8 cellular contexts compared by ENCODE assay signal in the genomic region with DNA sequence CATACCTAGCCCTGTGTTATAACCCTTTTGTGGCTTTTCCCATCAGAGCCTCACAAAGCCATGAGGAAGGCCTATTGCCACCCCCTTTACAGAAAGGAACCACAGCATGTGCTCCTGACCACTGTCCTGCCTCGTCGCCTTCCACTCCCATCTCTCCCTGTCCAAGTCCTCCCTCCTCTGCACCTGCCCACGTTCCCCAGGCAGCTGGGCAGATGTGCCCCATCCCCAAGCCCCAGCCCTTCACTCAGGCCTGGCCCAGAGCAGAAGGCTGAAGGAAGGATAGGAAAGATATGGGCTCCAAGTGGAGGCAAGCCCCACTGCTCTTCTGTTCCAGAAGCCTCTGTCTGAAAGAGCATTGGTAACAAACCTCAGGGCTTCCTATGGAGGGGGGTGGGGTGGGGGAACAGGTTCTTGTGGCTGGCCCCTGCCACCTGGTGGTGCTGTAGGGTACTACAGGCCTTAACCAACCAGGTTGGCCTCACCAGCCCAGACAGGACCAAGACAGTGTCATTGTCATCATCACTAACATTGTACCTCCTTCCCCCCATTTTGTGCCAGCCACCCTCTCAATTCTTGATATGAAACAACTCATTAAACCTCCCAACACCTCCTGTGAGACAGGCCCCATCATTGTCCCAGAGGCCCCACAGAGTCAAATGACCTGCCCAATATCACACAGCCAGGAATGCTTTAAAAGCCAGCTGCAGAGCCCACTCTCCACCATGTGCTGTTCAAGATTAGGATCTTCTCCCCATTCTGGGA. TPM values are rescaled to one million over a fixed set of nuclear protein-coding genes. Genes with fewer than 3 reads are reported as not detected.
A peak's percentile ranks its signal among the peaks of the same experiment; 100 is the strongest.
DNase-seq lines count a peak whose midpoint lies in the region; ATAC-seq and TF ChIP-seq lines count a peak whose summit lies in the region.

No MANE protein-coding gene starts in this region.

- no peak overlapping the region for H3K4me3 ChIP-seq in fibroblast of the aortic adventitia (ENCODE audit: low read depth, low read length)

- peak overlapping the region; percentile 55 for H3K27ac ChIP-seq in substantia nigra (ENCODE audit: low read depth, low read length, poor library complexity, severe bottlenecking)

- DNase-seq in GM10266 (ENCODE audit: extremely low spot score) = peak; percentile 86
- peak; percentile 50 for DNase-seq in HPDE6-E6E7 (ENCODE audit: extremely low spot score)
- DNase-seq in RPMI8226 = peak; percentile 80
- peak; percentile 75 for DNase-seq in activated T-helper 9 cell treated with anti-CD3 and anti-CD28 coated beads, Interleukin-2, amount 50 U/mL, for 16 hours (ENCODE audit: low read depth)
- DNase-seq in fibroblast of the aortic adventitia (ENCODE audit: low read depth) = peak; percentile 83
- peak; percentile 41 for DNase-seq in non-pigmented ciliary epithelial cell (ENCODE audit: low read depth)
- peak in 46 of 49 donors; percentile 18 to 86 (median 73) for DNase-seq in substantia nigra (lab: John Stamatoyannopoulos, UW)

- ATAC-seq in GM21723 (IDR thresholded peaks at IDR 0.05; ENCODE audit: unreplicated experiment) = no peak

- TF ChIP-seq CTCF in GM10266 (IDR thresholded peaks at IDR 0.05; ENCODE audit: control insufficient read depth, insufficient read depth, low read depth, missing control alignments) (peak; percentile 92), fibroblast of the aortic adventitia (IDR thresholded peaks at IDR 0.05; ENCODE audit: insufficient read depth, low read length) (peak; percentile 95)

RNA-seq across cellular contexts. Expression of a gene that starts 10.0 kb away (rescaled TPM):
- 1.3 and 10.0 TPM in 2 replicates for total RNA-seq in fibroblast of the aortic adventitia (ENCODE audit: low replicate concordance)

RNA-seq across cellular contexts. Expression of a gene that starts 53.7 kb away (rescaled TPM):
- total RNA-seq in fibroblast of the aortic adventitia (ENCODE audit: low replicate concordance) = 18.8 and 40.8 TPM in 2 replicates
